In the genomic region with DNA sequence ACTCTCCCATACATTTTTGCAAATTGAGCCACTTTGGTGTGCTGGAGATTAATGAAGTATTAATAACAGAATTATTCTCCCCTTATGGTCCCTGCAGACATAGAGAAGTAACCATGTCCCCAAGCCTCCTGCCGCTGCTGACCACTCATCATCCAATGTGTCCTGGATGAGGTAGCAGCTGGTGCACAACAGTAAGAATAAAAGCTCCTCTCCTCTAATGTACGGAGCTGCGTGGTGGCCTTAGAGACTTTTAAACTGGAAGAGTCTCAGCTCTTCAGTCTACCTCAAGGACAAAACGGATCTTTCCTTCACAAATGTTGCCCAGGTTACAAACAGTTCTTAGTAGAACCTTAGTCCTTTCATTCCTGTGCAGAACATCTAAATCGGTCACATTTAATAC, we compare ENCODE assay signal across 36 cellular contexts. TPM values are rescaled to one million over a fixed set of nuclear protein-coding genes. Genes with fewer than 3 reads are reported as not detected.
"Had no signal": no experiment of that assay in that cellular context is flagged by ENCODE, and none has a peak within 500 bp of the region (broad histone marks: within the 10 kb centered on the region; RNA-seq: fewer than 3 reads in every experiment).

No MANE protein-coding gene starts in this region.

- DNase-seq: activated CD4-positive, alpha-beta memory T cell treated with anti-CD3 and anti-CD28 coated beads for 36 hours; activated CD4-positive, alpha-beta T cell treated with anti-CD3 and anti-CD28 coated beads for 36 hours; activated CD4-positive, alpha-beta T cell treated with anti-CD3 and anti-CD28 coated beads, Interleukin-2, amount 10 ng/mL, durations not matched to agents 24 days and 14 days; activated CD4-positive, CD25-positive, alpha-beta regulatory T cell; activated CD4-positive, CD25-positive, alpha-beta regulatory T cell treated with anti-CD3 and anti-CD28 coated beads, Interleukin-2, amount 50 U/mL, for 72 hours; activated CD8-positive, alpha-beta memory T cell treated with anti-CD3 and anti-CD28 coated beads, Interleukin-2, amount 10 ng/mL, durations not matched to agents 7 days and 5 days; activated CD8-positive, alpha-beta memory T cell treated with anti-CD3 and anti-CD28 coated beads, Interleukin-2, amount 50 U/mL, for 4 hours; activated gamma-delta T cell; activated naive CD4-positive, alpha-beta T cell; activated naive CD4-positive, alpha-beta T cell treated with anti-CD3 and anti-CD28 coated beads, Interleukin-2, amount 10 ng/mL, durations not matched to agents 7 days and 5 days; activated naive CD8-positive, alpha-beta T cell treated with anti-CD3 and anti-CD28 coated beads, Interleukin-2, amount 10 ng/mL, durations not matched to agents 7 days and 5 days; activated T-cell treated with anti-CD3 and anti-CD28 coated beads, Interleukin-2, amount 50 U/mL, for 24 hours; activated T-cell treated with anti-CD3 and anti-CD28 coated beads, Interleukin-2, amount 50 U/mL, for 72 hours; dorsolateral prefrontal cortex; effector memory CD4-positive, alpha-beta T cell; endodermal cell; foreskin keratinocyte; gastrocnemius medialis; head of caudate nucleus; T-helper 1 cell; T-helper 17 cell; T1000 had no signal

- H3K4me3 Mint-ChIP-seq: activated CD4-positive, alpha-beta memory T cell treated with anti-CD3 and anti-CD28 coated beads for 36 hours; activated CD4-positive, alpha-beta T cell treated with anti-CD3 and anti-CD28 coated beads for 36 hours; activated CD4-positive, alpha-beta T cell treated with anti-CD3 and anti-CD28 coated beads, Interleukin-2, amount 10 ng/mL, durations not matched to agents 24 days and 14 days; activated CD8-positive, alpha-beta memory T cell treated with anti-CD3 and anti-CD28 coated beads, Interleukin-2, amount 10 ng/mL, durations not matched to agents 7 days and 5 days; activated CD8-positive, alpha-beta T cell treated with anti-CD3 and anti-CD28 coated beads, Interleukin-2, amount 10 ng/mL, durations not matched to agents 7 days and 5 days; activated naive CD4-positive, alpha-beta T cell treated with anti-CD3 and anti-CD28 coated beads, Interleukin-2, amount 10 ng/mL, durations not matched to agents 7 days and 5 days; activated naive CD8-positive, alpha-beta T cell treated with anti-CD3 and anti-CD28 coated beads, Interleukin-2, amount 10 ng/mL, durations not matched to agents 7 days and 5 days; activated T-cell treated with anti-CD3 and anti-CD28 coated beads, Interleukin-2, amount 50 U/mL, for 24 hours; activated T-cell treated with anti-CD3 and anti-CD28 coated beads, Interleukin-2, amount 50 U/mL, for 72 hours; central memory CD8-positive, alpha-beta T cell; dendritic cell treated with granulocyte-macrophage colony-stimulating factor and Interleukin-4, amounts not matched to agents 40 ng/mL and 50 ng/mL, for 4 days; endodermal cell; T-helper 17 cell; T-helper 2 cell treated with Interferon-gamma antibody and Interleukin-4, amounts not matched to agents 5 μg/mL and 100 μg/mL, for 36 hours had no signal

- H3K27me3 ChIP-seq: ascending aorta, foreskin keratinocyte, gastrocnemius medialis had no signal

- ATAC-seq: activated CD4-positive, alpha-beta T cell treated with anti-CD3 and anti-CD28 coated beads for 36 hours; activated CD8-positive, alpha-beta memory T cell treated with anti-CD3 and anti-CD28 coated beads, Interleukin-2, amount 10 ng/mL, durations not matched to agents 7 days and 5 days; activated CD8-positive, alpha-beta T cell treated with anti-CD3 and anti-CD28 coated beads, Interleukin-2, amount 10 ng/mL, durations not matched to agents 7 days and 5 days; activated naive CD4-positive, alpha-beta T cell treated with anti-CD3 and anti-CD28 coated beads, Interleukin-2, amount 50 U/mL, for 72 hours; activated T-cell treated with anti-CD3 and anti-CD28 coated beads, Interleukin-2, amount 50 U/mL, for 72 hours; esophagus mucosa; foreskin keratinocyte; gastrocnemius medialis; T-helper 17 cell had no signal

- H3K36me3 ChIP-seq: ascending aorta, breast epithelium, cardiac muscle cell, gastrocnemius medialis had no signal

- H3K27ac Mint-ChIP-seq: activated CD4-positive, alpha-beta memory T cell treated with anti-CD3 and anti-CD28 coated beads for 36 hours; activated CD4-positive, alpha-beta T cell treated with anti-CD3 and anti-CD28 coated beads for 36 hours; activated CD4-positive, alpha-beta T cell treated with anti-CD3 and anti-CD28 coated beads, Interleukin-2, amount 10 ng/mL, durations not matched to agents 24 days and 14 days; activated CD8-positive, alpha-beta memory T cell treated with anti-CD3 and anti-CD28 coated beads, Interleukin-2, amount 10 ng/mL, durations not matched to agents 7 days and 5 days; activated CD8-positive, alpha-beta T cell treated with anti-CD3 and anti-CD28 coated beads, Interleukin-2, amount 10 ng/mL, durations not matched to agents 7 days and 5 days; activated naive CD4-positive, alpha-beta T cell treated with anti-CD3 and anti-CD28 coated beads, Interleukin-2, amount 10 ng/mL, durations not matched to agents 7 days and 5 days; activated naive CD4-positive, alpha-beta T cell treated with anti-CD3 and anti-CD28 coated beads, Interleukin-2, amount 50 U/mL, for 72 hours; activated naive CD8-positive, alpha-beta T cell treated with anti-CD3 and anti-CD28 coated beads, Interleukin-2, amount 10 ng/mL, durations not matched to agents 7 days and 5 days; activated T-cell treated with anti-CD3 and anti-CD28 coated beads, Interleukin-2, amount 50 U/mL, for 24 hours; activated T-cell treated with anti-CD3 and anti-CD28 coated beads, Interleukin-2, amount 50 U/mL, for 72 hours; dendritic cell treated with granulocyte-macrophage colony-stimulating factor and Interleukin-4, amounts not matched to agents 40 ng/mL and 50 ng/mL, for 4 days; endodermal cell; T-helper 17 cell; T-helper 2 cell treated with Interferon-gamma antibody and Interleukin-4, amounts not matched to agents 5 μg/mL and 100 μg/mL, for 36 hours had no signal

- H3K4me1 ChIP-seq: ascending aorta, breast epithelium, foreskin keratinocyte, gastrocnemius medialis had no signal

- H3K9me3 ChIP-seq: ascending aorta, breast epithelium, gastrocnemius medialis had no signal

- H3K36me3 Mint-ChIP-seq: activated CD4-positive, alpha-beta memory T cell treated with anti-CD3 and anti-CD28 coated beads for 36 hours; activated CD8-positive, alpha-beta memory T cell treated with anti-CD3 and anti-CD28 coated beads, Interleukin-2, amount 10 ng/mL, durations not matched to agents 7 days and 5 days; activated naive CD4-positive, alpha-beta T cell treated with anti-CD3 and anti-CD28 coated beads, Interleukin-2, amount 10 ng/mL, durations not matched to agents 7 days and 5 days; activated naive CD4-positive, alpha-beta T cell treated with anti-CD3 and anti-CD28 coated beads, Interleukin-2, amount 50 U/mL, for 72 hours; activated naive CD8-positive, alpha-beta T cell treated with anti-CD3 and anti-CD28 coated beads, Interleukin-2, amount 10 ng/mL, durations not matched to agents 7 days and 5 days; brain had no signal

- H3K27ac ChIP-seq: ascending aorta, breast epithelium, cardiac muscle cell, coronary artery, dorsolateral prefrontal cortex, foreskin keratinocyte, gastrocnemius medialis had no signal

- H3K4me3 ChIP-seq: ascending aorta, breast epithelium, cardiac muscle cell, coronary artery, dorsolateral prefrontal cortex, gastrocnemius medialis had no signal

- H3K9me3 Mint-ChIP-seq: activated CD4-positive, alpha-beta memory T cell treated with anti-CD3 and anti-CD28 coated beads for 36 hours; activated CD4-positive, alpha-beta T cell treated with anti-CD3 and anti-CD28 coated beads, Interleukin-2, amount 10 ng/mL, durations not matched to agents 24 days and 14 days; activated naive CD4-positive, alpha-beta T cell treated with anti-CD3 and anti-CD28 coated beads, Interleukin-2, amount 10 ng/mL, durations not matched to agents 7 days and 5 days; activated naive CD4-positive, alpha-beta T cell treated with anti-CD3 and anti-CD28 coated beads, Interleukin-2, amount 50 U/mL, for 72 hours; activated T-cell treated with anti-CD3 and anti-CD28 coated beads, Interleukin-2, amount 50 U/mL, for 24 hours; activated T-cell treated with anti-CD3 and anti-CD28 coated beads, Interleukin-2, amount 50 U/mL, for 72 hours; central memory CD8-positive, alpha-beta T cell; dendritic cell treated with granulocyte-macrophage colony-stimulating factor and Interleukin-4, amounts not matched to agents 40 ng/mL and 50 ng/mL, for 4 days; endodermal cell; T-helper 2 cell treated with Interferon-gamma antibody and Interleukin-4, amounts not matched to agents 5 μg/mL and 100 μg/mL, for 36 hours had no signal

- H3K4me1 Mint-ChIP-seq: activated CD4-positive, alpha-beta T cell treated with anti-CD3 and anti-CD28 coated beads for 36 hours; activated CD4-positive, alpha-beta T cell treated with anti-CD3 and anti-CD28 coated beads, Interleukin-2, amount 10 ng/mL, durations not matched to agents 24 days and 14 days; activated CD8-positive, alpha-beta memory T cell treated with anti-CD3 and anti-CD28 coated beads, Interleukin-2, amount 10 ng/mL, durations not matched to agents 7 days and 5 days; activated naive CD4-positive, alpha-beta T cell treated with anti-CD3 and anti-CD28 coated beads, Interleukin-2, amount 10 ng/mL, durations not matched to agents 7 days and 5 days; activated naive CD8-positive, alpha-beta T cell treated with anti-CD3 and anti-CD28 coated beads, Interleukin-2, amount 10 ng/mL, durations not matched to agents 7 days and 5 days; central memory CD8-positive, alpha-beta T cell; endodermal cell had no signal

RNA-seq across cellular contexts. Expression of a gene that starts 37.7 kb away (rescaled TPM):
- total RNA-seq: activated CD4-positive, alpha-beta memory T cell treated with anti-CD3 and anti-CD28 coated beads for 36 hours; activated CD4-positive, alpha-beta T cell treated with anti-CD3 and anti-CD28 coated beads for 36 hours; activated CD4-positive, alpha-beta T cell treated with anti-CD3 and anti-CD28 coated beads, Interleukin-2, amount 10 ng/mL, durations not matched to agents 24 days and 14 days; activated CD8-positive, alpha-beta memory T cell treated with anti-CD3 and anti-CD28 coated beads for 36 hours; activated CD8-positive, alpha-beta T cell treated with anti-CD3 and anti-CD28 coated beads, Interleukin-2, amount 10 ng/mL, durations not matched to agents 7 days and 5 days; activated naive CD4-positive, alpha-beta T cell treated with anti-CD3 and anti-CD28 coated beads, Interleukin-2, amount 50 U/mL, for 72 hours; activated naive CD8-positive, alpha-beta T cell treated with anti-CD3 and anti-CD28 coated beads, Interleukin-2, amount 10 ng/mL, durations not matched to agents 7 days and 5 days; activated T-cell treated with anti-CD3 and anti-CD28 coated beads, Interleukin-2, amount 50 U/mL, for 72 hours; endodermal cell; epithelial cell of proximal tubule; foreskin keratinocyte; glomerular endothelial cell had no signal
- polyA plus RNA-seq: foreskin keratinocyte had no signal
